ENCODE assay signal across 15 cellular contexts in genomic region chr9:38284768-38285080, GRCh38.
DNase-seq lines count a peak whose midpoint lies in the region; ATAC-seq and TF ChIP-seq lines count a peak whose summit lies in the region.
"Had no signal": no experiment of that assay in that cellular context is flagged by ENCODE, and none has a peak within 500 bp of the region (broad histone marks: within the 10 kb centered on the region; RNA-seq: fewer than 3 reads in every experiment).

No MANE protein-coding gene starts in this region.

- intact Hi-C loops in dorsolateral prefrontal cortex (cut with DNase I) = no loop called here
- intact Hi-C loops in stomach (cut with DNase I; ENCODE audit: low total_unique reads) = no loop called here

- TF ChIP-seq POLR2A in stomach (IDR thresholded peaks at IDR 0.05) = no peak

- H3K9me3 ChIP-seq in DND-41 (ENCODE audit: insufficient read depth, low read length, severe bottlenecking) (no peaks in the 10 kb centered on the region), stomach (no peaks in the 10 kb centered on the region)
- H3K9me3 ChIP-seq: testis had no signal

- no peak for TF ChIP-seq EP300 in stomach (IDR thresholded peaks at IDR 0.05)

- DNase-seq in DND-41 (peak; percentile 15), NCI-H146 (lab: John Stamatoyannopoulos, UW) (peak; percentile 88), NCI-H748 (lab: John Stamatoyannopoulos, UW; ENCODE audit: unreplicated experiment) (peak; percentile 98), left kidney (ENCODE audit: low read depth, low spot score) (peak; percentile 44), dorsolateral prefrontal cortex (no peak), stomach (no peak)
- DNase-seq in activated effector memory CD4-positive, alpha-beta T cell treated with anti-CD3 and anti-CD28 coated beads, Interleukin-2, amount 50 U/mL, for 16 hours = no peak
- DNase-seq: activated B cell treated with CpG ODN at 0.5 μM for 24 hours; activated naive CD4-positive, alpha-beta T cell treated with anti-CD3 and anti-CD28 coated beads for 36 hours; brain microvascular endothelial cell; left ventricle myocardium superior; MM.1S; PC-9; testis had no signal

- TF ChIP-seq CTCF in DND-41 (IDR thresholded peaks at IDR 0.05; ENCODE audit: borderline replicate concordance, extremely low read depth, low read length, poor library complexity, severe bottlenecking) = no peak
- TF ChIP-seq CTCF in dorsolateral prefrontal cortex (IDR thresholded peaks at IDR 0.05 in 54 of 56, conservative IDR thresholded peaks at IDR 0.05 in 2 of 56; ENCODE audit: low read depth in 1 of 56, partially characterized antibody in 56 of 56) = no peak
- TF ChIP-seq CTCF in stomach (IDR thresholded peaks at IDR 0.05) = no peak

- no peak overlapping the region for H2AFZ ChIP-seq in DND-41 (ENCODE audit: low read depth, low read length)
- H2AFZ ChIP-seq: PC-9 had no signal

- H4K20me1 ChIP-seq in DND-41 (ENCODE audit: insufficient read depth, low read length) = no peaks in the 10 kb centered on the region

- H3K27ac ChIP-seq in DND-41 (ENCODE audit: low read length) (no peak overlapping the region), dorsolateral prefrontal cortex (no peak overlapping the region), stomach (no peak overlapping the region)
- H3K27ac ChIP-seq: brain microvascular endothelial cell, PC-9, testis had no signal

- peaks cover 3% of the 10 kb centered on the region; the same call in 1 of the 2 replicates for H3K4me1 ChIP-seq in DND-41 (ENCODE audit: insufficient read depth, low read length)
- H3K4me1 ChIP-seq in stomach = no peaks in the 10 kb centered on the region
- H3K4me1 ChIP-seq: testis had no signal

- peak; percentile 47; the same call in 1 of the 3 replicates for ATAC-seq in DND-41 (ENCODE audit: insufficient read depth, low read depth)
- no peak for ATAC-seq in GM21717 (IDR thresholded peaks at IDR 0.05; ENCODE audit: unreplicated experiment)
- ATAC-seq: left ventricle myocardium superior had no signal

- H3K4me3 ChIP-seq in DND-41 (ENCODE audit: low read depth in 1 of 2, low read length in 2 of 2) (no peak overlapping the region), dorsolateral prefrontal cortex (no peak overlapping the region), stomach (no peak overlapping the region)
- H3K4me3 ChIP-seq: PC-9, testis had no signal

- H3K27me3 ChIP-seq in DND-41 (ENCODE audit: insufficient read depth, low read length, poor library complexity) (no peaks in the 10 kb centered on the region), dorsolateral prefrontal cortex (peaks cover 0 to 3% (median 0%) of the 10 kb centered on the region in 45 donors), stomach (peaks cover 0 to 4% (median 0%) of the 10 kb centered on the region in 3 donors)
- H3K27me3 ChIP-seq: testis had no signal

- 62 to 85% (median 78%) methylated on average over 8 of the region's 8 CpGs for WGBS in stomach, 5 donors

- no peaks in the 10 kb centered on the region for H3K36me3 ChIP-seq in DND-41 (ENCODE audit: insufficient read depth, low read length)
- H3K36me3 ChIP-seq in stomach = no peaks in the 10 kb centered on the region
- H3K36me3 ChIP-seq: brain microvascular endothelial cell had no signal

- no peaks in the 10 kb centered on the region for H3K79me2 ChIP-seq in DND-41 (ENCODE audit: insufficient read depth, low read length)

- H3K4me2 ChIP-seq in DND-41 (ENCODE audit: insufficient read depth, low read length) = no peak overlapping the region
- H3K4me2 ChIP-seq: PC-9 had no signal

- H3K9ac ChIP-seq in DND-41 (ENCODE audit: low read depth, low read length) = no peak overlapping the region

Comparison
In these comparisons a context has a peak if more than half of its experiments do, and no peak if none do; other contexts are left out.
1. DNase-seq: peak in DND-41 (single experiment), NCI-H146 (single experiment), NCI-H748 (single experiment) and left kidney (single experiment); none in dorsolateral prefrontal cortex (0 of 10), activated effector memory CD4-positive, alpha-beta T cell treated with anti-CD3 and anti-CD28 coated beads, Interleukin-2, amount 50 U/mL, for 16 hours (single experiment) and stomach (single experiment).